Comparison of ENCODE assay signal across 15 cellular contexts in genomic region chr17:14321476-14321949, GRCh38. TPM values are rescaled to one million over a fixed set of nuclear protein-coding genes. Genes with fewer than 3 reads are reported as not detected.
DNase-seq lines count a peak whose midpoint lies in the region; ATAC-seq and TF ChIP-seq lines count a peak whose summit lies in the region.
"Had no signal": no experiment of that assay in that cellular context is flagged by ENCODE, and none has a peak within 500 bp of the region (broad histone marks: within the 10 kb centered on the region; RNA-seq: fewer than 3 reads in every experiment).

No MANE protein-coding gene starts in this region.

- H3K4me3 ChIP-seq in WERI-Rb-1 (ENCODE audit: low read depth, low read length) (peak overlapping the region; percentile 9; the same call in 1 of the 2 replicates), fibroblast of lung (replicated peaks in 1 of 4; ENCODE audit: control extremely low read depth in 1 of 4, insufficient read depth in 1 of 4, low read depth in 3 of 4, low read length in 4 of 4) (no peak overlapping the region), skeletal muscle satellite cell (ENCODE audit: low read length) (peak overlapping the region; percentile 1)
- H3K4me3 ChIP-seq: upper lobe of left lung had no signal

- no peaks in the 10 kb centered on the region for H3K27me3 Mint-ChIP-seq in activated T-cell treated with anti-CD3 and anti-CD28 coated beads, Interleukin-2, amount 50 U/mL, for 24 hours

- H3K9me3 ChIP-seq in WERI-Rb-1 (ENCODE audit: severe bottlenecking) (no peaks in the 10 kb centered on the region), fibroblast of lung (ENCODE audit: control insufficient read depth, insufficient read depth, low read depth, low read length) (no peaks in the 10 kb centered on the region), skeletal muscle satellite cell (replicated peaks; ENCODE audit: low read length) (no peaks in the 10 kb centered on the region)
- H3K9me3 ChIP-seq: upper lobe of left lung had no signal

- no peak overlapping the region for H2AFZ ChIP-seq in fibroblast of lung (ENCODE audit: low read length)

- peaks cover 56% of the 10 kb centered on the region for H3K79me2 ChIP-seq in fibroblast of lung (ENCODE audit: control insufficient read depth, insufficient read depth, low read length)

- no peaks in the 10 kb centered on the region for H3K9me3 Mint-ChIP-seq in activated T-cell treated with anti-CD3 and anti-CD28 coated beads, Interleukin-2, amount 50 U/mL, for 24 hours

- H3K4me1 ChIP-seq in fibroblast of lung (ENCODE audit: control insufficient read depth, extremely low read depth, insufficient read depth, low read length): no peaks in the 10 kb centered on the region
- H3K4me1 ChIP-seq in skeletal muscle satellite cell (ENCODE audit: control insufficient read depth, insufficient read depth, low read length): peaks cover 31% of the 10 kb centered on the region

- H3K9ac ChIP-seq in fibroblast of lung (ENCODE audit: insufficient read depth, low read length): no peak overlapping the region
- peak overlapping the region; percentile 38 for H3K9ac ChIP-seq in skeletal muscle satellite cell (ENCODE audit: low read depth, low read length)

- H3K4me3 Mint-ChIP-seq in activated T-cell treated with anti-CD3 and anti-CD28 coated beads, Interleukin-2, amount 50 U/mL, for 24 hours: peak overlapping the region; percentile 23

- H3K4me1 Mint-ChIP-seq in activated T-cell treated with anti-CD3 and anti-CD28 coated beads, Interleukin-2, amount 50 U/mL, for 24 hours (ENCODE audit: low read depth): peaks cover 84% of the 10 kb centered on the region

- H3K36me3 Mint-ChIP-seq in activated T-cell treated with anti-CD3 and anti-CD28 coated beads, Interleukin-2, amount 50 U/mL, for 24 hours (ENCODE audit: low read depth): peaks cover 25% of the 10 kb centered on the region

- no peak for ATAC-seq in HG02678 (IDR thresholded peaks at IDR 0.05; ENCODE audit: unreplicated experiment)

- H3K27ac Mint-ChIP-seq in activated T-cell treated with anti-CD3 and anti-CD28 coated beads, Interleukin-2, amount 50 U/mL, for 24 hours: peak overlapping the region; percentile 91

- no peaks in the 10 kb centered on the region for H4K20me1 ChIP-seq in fibroblast of lung (ENCODE audit: control insufficient read depth, extremely low read depth, insufficient read depth, low read length)

- H3K4me2 ChIP-seq in fibroblast of lung (ENCODE audit: extremely low read depth, insufficient read depth, low read length): no peak overlapping the region
- peak overlapping the region; percentile 62 for H3K4me2 ChIP-seq in skeletal muscle satellite cell (ENCODE audit: low read length)

- peak overlapping the region; percentile 74 for H3K27ac ChIP-seq in WERI-Rb-1
- H3K27ac ChIP-seq in fibroblast of lung (ENCODE audit: insufficient read depth, low read length): no peak overlapping the region
- H3K27ac ChIP-seq: epithelial cell of prostate, upper lobe of left lung had no signal

- no peak for DNase-seq in activated T-cell treated with anti-CD3 and anti-CD28 coated beads, Interleukin-2, amount 50 U/mL, for 24 hours
- no peak for DNase-seq in activated T-cell treated with anti-CD3 and anti-CD28 coated beads for 4 hours
- no peak for DNase-seq in WERI-Rb-1
- peak; percentile 29 to 73 for DNase-seq in fibroblast of lung (ENCODE audit: low read depth in 2 of 2)
- no peak for DNase-seq in 8988T
- DNase-seq in OCI-M2 (lab: John Stamatoyannopoulos, UW; ENCODE audit: unreplicated experiment): no peak
- DNase-seq: activated CD8-positive, alpha-beta memory T cell treated with anti-CD3 and anti-CD28 coated beads, Interleukin-2, amount 50 U/mL, for 4 hours; central memory CD4-positive, alpha-beta T cell; hippocampal formation; Kasumi-1; NCI-H2029; upper lobe of left lung had no signal

- TF ChIP-seq CTCF in WERI-Rb-1 (IDR thresholded peaks at IDR 0.05; ENCODE audit: low read depth, low read length) (no peak), fibroblast of lung (conservative IDR thresholded peaks at IDR 0.05 in 1 of 2, IDR thresholded peaks at IDR 0.05 in 1 of 2; ENCODE audit: low read depth in 1 of 2, low read length in 2 of 2) (no peak)

- H3K36me3 ChIP-seq in WERI-Rb-1 (peaks cover 5% of the 10 kb centered on the region; the same call in 1 of the 2 replicates), fibroblast of lung (ENCODE audit: control insufficient read depth, insufficient read depth, low read length) (no peaks in the 10 kb centered on the region), skeletal muscle satellite cell (ENCODE audit: insufficient read depth, low read length) (peaks cover 4% of the 10 kb centered on the region)
- H3K36me3 ChIP-seq: upper lobe of left lung had no signal

- H3K27me3 ChIP-seq in WERI-Rb-1 (ENCODE audit: insufficient read depth, low read depth, severe bottlenecking): no peaks in the 10 kb centered on the region
- no peaks in the 10 kb centered on the region for H3K27me3 ChIP-seq in fibroblast of lung (ENCODE audit: control insufficient read depth, insufficient read depth, low read length)
- H3K27me3 ChIP-seq in skeletal muscle satellite cell (ENCODE audit: control insufficient read depth, insufficient read depth, low read length): no peaks in the 10 kb centered on the region

RNA-seq across cellular contexts. Expression of gene HS3ST3B1, which starts 20.6 kb away (rescaled TPM):
- total RNA-seq in fibroblast of lung: 13.4 and 17.2 TPM in 2 replicates
- 3.4 and 12.3 TPM in 2 replicates for polyA plus RNA-seq in fibroblast of lung
- polyA plus RNA-seq in fibroblast of lung (2012): 3.8 and 13.2 TPM in 2 replicates
- polyA minus RNA-seq in fibroblast of lung (ENCODE audit: low replicate concordance): 3.2 and 31.7 TPM in 2 replicates
- total RNA-seq in skeletal muscle satellite cell (2012; rRNA removed): 31.4 and 34.9 TPM in 2 replicates

Comparison
In these comparisons a context has a peak if more than half of its experiments do, and no peak if none do; other contexts are left out.
1. DNase-seq: peak in fibroblast of lung (2 of 2); none in activated T-cell treated with anti-CD3 and anti-CD28 coated beads, Interleukin-2, amount 50 U/mL, for 24 hours (single experiment), activated T-cell treated with anti-CD3 and anti-CD28 coated beads for 4 hours (single experiment), WERI-Rb-1 (single experiment), 8988T (single experiment) and OCI-M2 (single experiment).
2. H3K4me3 ChIP-seq: peak in WERI-Rb-1 (single experiment) and skeletal muscle satellite cell (single experiment); none in fibroblast of lung (0 of 4).